12 cellular contexts compared by ENCODE assay signal in genomic region chr19:35844482-35845214, GRCh38. TPM values are rescaled to one million over a fixed set of nuclear protein-coding genes. Genes with fewer than 3 reads are reported as not detected.
A peak's percentile ranks its signal among the peaks of the same experiment; 100 is the strongest.
DNase-seq lines count a peak whose midpoint lies in the region; TF ChIP-seq lines count a peak whose summit lies in the region.
"Had no signal": no experiment of that assay in that cellular context is flagged by ENCODE, and none has a peak within 500 bp of the region (broad histone marks: within the 10 kb centered on the region; RNA-seq: fewer than 3 reads in every experiment).

No MANE protein-coding gene starts in this region.

- no peak overlapping the region for H2BK12ac ChIP-seq in neuronal stem cell (ENCODE audit: low read length)

- H4K91ac ChIP-seq in neuronal stem cell (ENCODE audit: low read depth, low read length, poor library complexity), result no peak overlapping the region

- H3K4me1 ChIP-seq in CD8-positive, alpha-beta memory T cell (ENCODE audit: insufficient read depth, low read length), result no peaks in the 10 kb centered on the region
- H3K4me1 ChIP-seq in HUES64 (ENCODE audit: insufficient read depth, low read length), result no peaks in the 10 kb centered on the region; the same call in 1 of the 2 replicates
- no peaks in the 10 kb centered on the region for H3K4me1 ChIP-seq in endodermal cell (ENCODE audit: control insufficient read depth, insufficient read depth, low read length)
- peaks cover 4 to 7% of the 10 kb centered on the region in 2 donors for H3K4me1 ChIP-seq in neuronal stem cell (ENCODE audit: control insufficient read depth in 2 of 2, insufficient read depth in 1 of 2, low read depth in 1 of 2, low read length in 2 of 2)

- POLR2A ChIA-PET in CD8-positive, alpha-beta memory T cell (lab: Charles Lee), result no interaction called here

- H3K79me1 ChIP-seq in neuronal stem cell (ENCODE audit: low read depth, low read length), result peaks cover 2% of the 10 kb centered on the region

- H3K4me1 Mint-ChIP-seq in CD8-positive, alpha-beta memory T cell, result peaks cover 16 to 24% (median 21%) of the 10 kb centered on the region in 3 donors
- peaks cover 10% of the 10 kb centered on the region for H3K4me1 Mint-ChIP-seq in endodermal cell

- peak overlapping the region in 1 of 8 donors; percentile 49 for H3K27ac Mint-ChIP-seq in CD8-positive, alpha-beta memory T cell
- no peak overlapping the region for H3K27ac Mint-ChIP-seq in endodermal cell

- no peak overlapping the region for H3K4me2 ChIP-seq in neuronal stem cell (ENCODE audit: insufficient read depth, low read length, poor library complexity, severe bottlenecking)

- no peak overlapping the region for H4K8ac ChIP-seq in neuronal stem cell (ENCODE audit: low read depth, low read length)

- no peak overlapping the region for H2AFZ ChIP-seq in neuronal stem cell (ENCODE audit: low read length)

- no peaks in the 10 kb centered on the region for H3K9me3 ChIP-seq in CD8-positive, alpha-beta memory T cell (ENCODE audit: low read length)
- H3K9me3 ChIP-seq in HUES64 (ENCODE audit: insufficient read depth, low read depth, low read length) (no peaks in the 10 kb centered on the region), endodermal cell (ENCODE audit: control insufficient read depth, low read length) (no peaks in the 10 kb centered on the region), neuronal stem cell (replicated peaks in 1 of 2; ENCODE audit: control insufficient read depth in 2 of 2, insufficient read depth in 1 of 2, low read depth in 1 of 2, low read length in 2 of 2) (no peaks in the 10 kb centered on the region)

- peaks cover 0 to 12% (median 3%) of the 10 kb centered on the region in 5 donors for H3K9me3 Mint-ChIP-seq in CD8-positive, alpha-beta memory T cell
- no peaks in the 10 kb centered on the region for H3K9me3 Mint-ChIP-seq in endodermal cell

- no peak overlapping the region for H2AK5ac ChIP-seq in neuronal stem cell (ENCODE audit: low read depth, low read length)

- peak overlapping the region; percentile 13 for H2BK5ac ChIP-seq in neuronal stem cell (ENCODE audit: low read length)

- H3K23ac ChIP-seq in neuronal stem cell (ENCODE audit: low read depth, low read length, poor library complexity), result peak overlapping the region; percentile 95

- TF ChIP-seq CTCF in endodermal cell (conservative IDR thresholded peaks at IDR 0.05), result no peak

- no peak overlapping the region for H3K4ac ChIP-seq in neuronal stem cell (ENCODE audit: low read length)

- no peak overlapping the region for H3K27ac ChIP-seq in CD8-positive, alpha-beta memory T cell (ENCODE audit: low read depth, low read length)
- H3K27ac ChIP-seq in HUES64 (ENCODE audit: low read depth, low read length) (no peak overlapping the region), endodermal cell (ENCODE audit: low read depth, low read length) (no peak overlapping the region), neuronal stem cell (replicated peaks; ENCODE audit: low read length) (no peak overlapping the region)
- H3K27ac ChIP-seq: HL-60 had no signal

- peaks cover 0 to 6% (median 3%) of the 10 kb centered on the region in 3 donors for H3K36me3 Mint-ChIP-seq in CD8-positive, alpha-beta memory T cell
- H3K36me3 Mint-ChIP-seq in endodermal cell (ENCODE audit: low read depth), result no peaks in the 10 kb centered on the region

- H3K4me3 Mint-ChIP-seq in CD8-positive, alpha-beta memory T cell, result peak overlapping the region; percentile 23 to 89 (median 70)
- H3K4me3 Mint-ChIP-seq in endodermal cell, result peak overlapping the region; percentile 43

- no peak overlapping the region for H3K4me3 ChIP-seq in CD8-positive, alpha-beta memory T cell (ENCODE audit: low read length)
- H3K4me3 ChIP-seq in HUES64 (ENCODE audit: low read length) (peak overlapping the region; percentile 55; the same call in 1 of the 2 replicates), endodermal cell (ENCODE audit: low read length) (no peak overlapping the region), neuronal stem cell (ENCODE audit: low read length in 2 of 2) (no peak overlapping the region)

- 64% methylated on average over 16 of the region's 16 CpGs for WGBS in HUES64
- 73 to 76% methylated on average over 14 to 16 of the region's 16 CpGs for WGBS in endodermal cell (ENCODE audit: insufficient coverage in 1 of 2, insufficient read length in 1 of 2), 2 experiments
- WGBS in neuronal stem cell (ENCODE audit: extremely low coverage in 2 of 2, insufficient read length in 2 of 2, insufficient replicate concordance in 1 of 2), 2 donors, result no CpG with 5 or more reads among the region's 16 CpGs

- H3K14ac ChIP-seq in neuronal stem cell (ENCODE audit: low read length), result peak overlapping the region; percentile 38

- H2BK15ac ChIP-seq in neuronal stem cell (ENCODE audit: low read length), result no peak overlapping the region

- no peaks in the 10 kb centered on the region for H3K36me3 ChIP-seq in CD8-positive, alpha-beta memory T cell (ENCODE audit: insufficient read depth, low read length)
- no peaks in the 10 kb centered on the region for H3K36me3 ChIP-seq in HUES64 (ENCODE audit: insufficient read depth, low read length)
- no peaks in the 10 kb centered on the region for H3K36me3 ChIP-seq in endodermal cell (ENCODE audit: control insufficient read depth, insufficient read depth, low read length)
- H3K36me3 ChIP-seq in neuronal stem cell (replicated peaks in 1 of 2; ENCODE audit: control insufficient read depth in 2 of 2, insufficient read depth in 2 of 2, low read length in 2 of 2), result no peaks in the 10 kb centered on the region

- CTCF ChIA-PET in CD8-positive, alpha-beta memory T cell (lab: Charles Lee), result no interaction called here

- DNase-seq in CD8-positive, alpha-beta memory T cell, result no peak
- DNase-seq in endodermal cell, result no peak
- no peak for DNase-seq in neuronal stem cell (ENCODE audit: low spot score)
- DNase-seq in NCI-H2107 treated with DMSO at 0.1 percent for 48 hours (lab: John Stamatoyannopoulos, UW; ENCODE audit: unreplicated experiment), result no peak
- DNase-seq in amniotic stem cell (lab: John Stamatoyannopoulos, UW), result no peak
- no peak for DNase-seq in activated CD4-positive, CD25-positive, alpha-beta regulatory T cell (lab: John Stamatoyannopoulos, UW)

- peak overlapping the region; percentile 71 for H3K18ac ChIP-seq in neuronal stem cell (ENCODE audit: low read length)

- H3K9ac ChIP-seq in HUES64 (ENCODE audit: low read depth, low read length) (no peak overlapping the region), endodermal cell (ENCODE audit: extremely low read depth, low read length, poor library complexity, severe bottlenecking) (no peak overlapping the region), neuronal stem cell (ENCODE audit: low read depth, low read length, poor library complexity) (no peak overlapping the region)

- H2BK120ac ChIP-seq in neuronal stem cell (ENCODE audit: low read depth, low read length), result no peak overlapping the region

- peaks cover 32% of the 10 kb centered on the region for H3K27me3 ChIP-seq in CD8-positive, alpha-beta memory T cell (ENCODE audit: insufficient read depth, low read length, poor library complexity, severe bottlenecking)
- peaks cover 77% of the 10 kb centered on the region for H3K27me3 ChIP-seq in HUES64 (ENCODE audit: insufficient read depth, low read length)
- H3K27me3 ChIP-seq in endodermal cell (ENCODE audit: control insufficient read depth, insufficient read depth, low read length, poor library complexity, severe bottlenecking), result peaks cover 89% of the 10 kb centered on the region
- peaks cover 21 to 82% (median 47%) of the 10 kb centered on the region in 3 experiments for H3K27me3 ChIP-seq in neuronal stem cell (ENCODE audit: control insufficient read depth in 3 of 3, insufficient read depth in 3 of 3, low read depth in 1 of 3, low read length in 3 of 3)

- H3K27me3 Mint-ChIP-seq in CD8-positive, alpha-beta memory T cell, result peaks cover 49 to 60% of the 10 kb centered on the region in 2 donors
- H3K27me3 Mint-ChIP-seq in endodermal cell (ENCODE audit: insufficient read depth), result peaks cover 92% of the 10 kb centered on the region

RNA-seq across cellular contexts. Expression of gene NPHS1, which starts 7.7 kb away (rescaled TPM):
- not detected for total RNA-seq in CD8-positive, alpha-beta memory T cell
- not detected for polyA plus RNA-seq in CD8-positive, alpha-beta memory T cell
- not detected for polyA plus RNA-seq in HUES64 (2013, experiment 1 of 2)
- polyA plus RNA-seq in HUES64 (2013, experiment 2 of 2), result 0.57 TPM
- total RNA-seq in endodermal cell, result under 1 TPM; 0.24 to 0.80 TPM
- polyA plus RNA-seq in endodermal cell (2013, experiment 1 of 2), result 0.96 TPM
- polyA plus RNA-seq in endodermal cell (2013, experiment 2 of 2), result 0.79 TPM
- polyA plus RNA-seq in neuronal stem cell (2013, experiment 1 of 2), result 0.74 TPM
- 0.58 TPM for polyA plus RNA-seq in neuronal stem cell (2013, experiment 2 of 2)
- total RNA-seq: activated CD8-positive, alpha-beta memory T cell treated with anti-CD3 and anti-CD28 coated beads for 36 hours; M059J; right cardiac atrium had no signal
- polyA plus RNA-seq: right cardiac atrium had no signal

RNA-seq across cellular contexts. Expression of gene KIRREL2, which starts 12.1 kb away (rescaled TPM):
- total RNA-seq in CD8-positive, alpha-beta memory T cell, result under 1 TPM; 0.62 to 0.83 TPM
- not detected for polyA plus RNA-seq in CD8-positive, alpha-beta memory T cell
- 2.0 TPM for polyA plus RNA-seq in HUES64 (2013, experiment 1 of 2)
- polyA plus RNA-seq in HUES64 (2013, experiment 2 of 2), result 2.3 TPM
- total RNA-seq in endodermal cell, result 1 to 10 TPM; 1.4 to 2.3 TPM
- 26.4 TPM for polyA plus RNA-seq in endodermal cell (2013, experiment 1 of 2)
- 19.8 TPM for polyA plus RNA-seq in endodermal cell (2013, experiment 2 of 2)
- polyA plus RNA-seq in neuronal stem cell (2013, experiment 1 of 2), result 7.2 TPM
- 7.3 TPM for polyA plus RNA-seq in neuronal stem cell (2013, experiment 2 of 2)
- total RNA-seq: right cardiac atrium had no signal
- polyA plus RNA-seq: right cardiac atrium had no signal

RNA-seq across cellular contexts. Expression of gene APLP1, which starts 23.7 kb away (rescaled TPM):
- total RNA-seq in CD8-positive, alpha-beta memory T cell, result under 1 TPM; 0.85 to 0.86 TPM
- not detected for polyA plus RNA-seq in CD8-positive, alpha-beta memory T cell
- 43.3 TPM for polyA plus RNA-seq in HUES64 (2013, experiment 1 of 2)
- 75.3 TPM for polyA plus RNA-seq in HUES64 (2013, experiment 2 of 2)
- total RNA-seq in endodermal cell, result 10 to 100 TPM in 1 of 2 donors, 1 to 10 TPM in 1; 4.1 to 10.6 TPM
- 395 TPM for polyA plus RNA-seq in endodermal cell (2013, experiment 1 of 2)
- polyA plus RNA-seq in endodermal cell (2013, experiment 2 of 2), result 360 TPM
- 299 TPM for polyA plus RNA-seq in neuronal stem cell (2013, experiment 1 of 2)
- polyA plus RNA-seq in neuronal stem cell (2013, experiment 2 of 2), result 297 TPM

RNA-seq across cellular contexts. Expression of gene PRODH2, which starts 32.0 kb away (rescaled TPM):
- not detected for total RNA-seq in CD8-positive, alpha-beta memory T cell
- not detected for polyA plus RNA-seq in CD8-positive, alpha-beta memory T cell
- polyA plus RNA-seq in HUES64 (2013, experiment 1 of 2), result not detected
- polyA plus RNA-seq in HUES64 (2013, experiment 2 of 2), result not detected
- 1 to 10 TPM; 1.0 to 1.5 TPM for total RNA-seq in endodermal cell
- polyA plus RNA-seq in endodermal cell (2013, experiment 1 of 2), result 0.50 TPM
- not detected for polyA plus RNA-seq in endodermal cell (2013, experiment 2 of 2)
- not detected for polyA plus RNA-seq in neuronal stem cell (2013, experiment 1 of 2)
- not detected for polyA plus RNA-seq in neuronal stem cell (2013, experiment 2 of 2)
- total RNA-seq: activated CD8-positive, alpha-beta memory T cell treated with anti-CD3 and anti-CD28 coated beads for 36 hours; M059J; right cardiac atrium; temporal lobe had no signal
- polyA plus RNA-seq: right cardiac atrium had no signal

RNA-seq across cellular contexts. Expression of gene NFKBID, which starts 55.7 kb away (rescaled TPM):
- total RNA-seq in CD8-positive, alpha-beta memory T cell, result 10 to 100 TPM; 63.3 to 66.5 TPM
- polyA plus RNA-seq in CD8-positive, alpha-beta memory T cell, result 3.0 TPM
- polyA plus RNA-seq in HUES64 (2013, experiment 1 of 2), result 5.6 TPM
- 5.6 TPM for polyA plus RNA-seq in HUES64 (2013, experiment 2 of 2)
- total RNA-seq in endodermal cell, result 10 to 100 TPM; 20.8 to 24.4 TPM
- polyA plus RNA-seq in endodermal cell (2013, experiment 1 of 2), result 7.1 TPM
- polyA plus RNA-seq in endodermal cell (2013, experiment 2 of 2), result 5.4 TPM
- polyA plus RNA-seq in neuronal stem cell (2013, experiment 1 of 2), result 4.8 TPM
- 4.7 TPM for polyA plus RNA-seq in neuronal stem cell (2013, experiment 2 of 2)
